ENCODE assay signal across 19 cellular contexts in the genomic region with DNA sequence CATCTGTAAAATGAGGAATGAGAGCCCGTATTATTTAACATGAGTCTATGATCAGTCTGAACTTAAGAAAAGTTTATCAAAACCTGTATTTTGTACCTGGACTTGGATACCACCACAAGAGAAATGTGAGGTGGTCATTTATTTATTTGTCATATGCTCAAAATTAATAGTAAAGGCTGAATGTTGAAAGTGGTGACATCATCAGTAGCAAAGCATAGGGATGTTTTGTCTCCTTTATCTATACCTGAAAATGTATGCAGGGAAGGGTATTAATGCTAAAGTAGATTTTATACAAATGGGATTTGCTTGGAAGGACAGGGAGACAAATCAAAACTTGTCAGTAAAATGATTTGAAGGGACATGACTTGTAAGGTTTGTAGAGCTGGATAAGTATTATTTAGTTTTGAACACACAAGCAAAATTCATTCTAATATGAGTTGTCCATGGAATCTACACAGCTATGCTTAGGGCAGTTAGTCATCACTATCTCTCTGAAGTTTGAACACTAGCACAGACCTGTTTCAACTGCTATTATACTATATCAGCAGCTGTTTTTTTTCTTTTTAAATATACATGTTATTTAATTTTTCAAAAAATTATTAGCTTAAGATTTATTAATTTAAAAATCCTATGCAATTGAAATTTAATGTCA. TPM values are rescaled to one million over a fixed set of nuclear protein-coding genes. Genes with fewer than 3 reads are reported as not detected.
DNase-seq lines count a peak whose midpoint lies in the region; ATAC-seq, FAIRE-seq and TF ChIP-seq lines count a peak whose summit lies in the region.
"Had no signal": no experiment of that assay in that cellular context is flagged by ENCODE, and none has a peak within 500 bp of the region (broad histone marks: within the 10 kb centered on the region; RNA-seq: fewer than 3 reads in every experiment).

No MANE protein-coding gene starts in this region.

- no peak overlapping the region for H3K27ac ChIP-seq in HepG2 (ENCODE audit: extremely low read length, insufficient read depth, low read length)
- H3K27ac ChIP-seq in right lobe of liver = no peak overlapping the region
- H3K27ac ChIP-seq in GM12878 (ENCODE audit: control insufficient read depth, insufficient read depth) = no peak overlapping the region
- H3K27ac ChIP-seq in foreskin keratinocyte = no peak overlapping the region
- H3K27ac ChIP-seq: A549, C4-2B, Peyer's patch had no signal

- H3K9me3 Mint-ChIP-seq in activated CD8-positive, alpha-beta T cell treated with anti-CD3 and anti-CD28 coated beads, Interleukin-2, amount 10 ng/mL, durations not matched to agents 7 days and 5 days (ENCODE audit: insufficient read depth) = no peaks in the 10 kb centered on the region
- no peaks in the 10 kb centered on the region for H3K9me3 Mint-ChIP-seq in nephron progenitor cell

- no TSS peak for BruUV-seq in HepG2 (replicated peaks; lab: Mats Ljungman, UMichigan)
- BruUV-seq in GM12878 (replicated peaks; lab: Mats Ljungman, UMichigan) = no TSS peak

- in situ Hi-C loops in HepG2 (cut with HindIII; ENCODE audit: extremely low pct_ligation_motif_present, low pct_unique_long_range_greater_than_20kb) = no loop called here
- in situ Hi-C loops in GM12878 (cut with MboI) = no loop called here

- H3K79me2 ChIP-seq in HepG2 (ENCODE audit: insufficient read depth, low read length) (no peaks in the 10 kb centered on the region), GM12878 (ENCODE audit: control insufficient read depth, insufficient read depth, low read length) (no peaks in the 10 kb centered on the region)

- TF ChIP-seq RAD21 in HepG2 (CRISPR knock-in tag; IDR thresholded peaks at IDR 0.05) = no peak
- TF ChIP-seq RAD21 in GM12878 (IDR thresholded peaks at IDR 0.05; ENCODE audit: insufficient read depth, low read depth, low read length) = no peak

- WGBS in HepG2 (ENCODE audit: low lambda C conversion rate) = 0% methylated on average over 1 of the region's 1 CpG
- 100% methylated on average over 1 of the region's 1 CpG for WGBS in right lobe of liver (ENCODE audit: insufficient coverage, low coverage, low lambda C conversion rate, missing lambda C conversion rate)
- 0% methylated on average over 1 of the region's 1 CpG for WGBS in GM12878 (ENCODE audit: insufficient coverage, insufficient replicate concordance, low lambda C conversion rate, missing lambda C conversion rate)

- H3K4me3 ChIP-seq in HepG2 (replicated peaks in 1 of 3; ENCODE audit: insufficient read depth in 1 of 3, low read depth in 2 of 3, low read length in 3 of 3) = no peak overlapping the region
- H3K4me3 ChIP-seq in right lobe of liver = no peak overlapping the region
- no peak overlapping the region for H3K4me3 ChIP-seq in GM12878
- H3K4me3 ChIP-seq: A549, Peyer's patch had no signal

- no peak overlapping the region for H3K27ac Mint-ChIP-seq in activated CD8-positive, alpha-beta T cell treated with anti-CD3 and anti-CD28 coated beads, Interleukin-2, amount 10 ng/mL, durations not matched to agents 7 days and 5 days
- no peak overlapping the region for H3K27ac Mint-ChIP-seq in nephron progenitor cell

- H3K4me3 Mint-ChIP-seq in activated CD8-positive, alpha-beta T cell treated with anti-CD3 and anti-CD28 coated beads, Interleukin-2, amount 10 ng/mL, durations not matched to agents 7 days and 5 days = no peak overlapping the region
- H3K4me3 Mint-ChIP-seq in nephron progenitor cell = no peak overlapping the region

- H3K4me2 ChIP-seq in HepG2 (ENCODE audit: low read depth, low read length) (no peak overlapping the region), GM12878 (ENCODE audit: control insufficient read depth, insufficient read depth) (no peak overlapping the region)
- H3K4me2 ChIP-seq: A549 had no signal

- SMC1A ChIA-PET in GM12878 (lab: Charles Lee; ENCODE audit: uncharacterized antibody, unreplicated experiment) = interaction anchor here (0.9 to 4.2 kb wide), 13 partner anchors 9 to 173 kb away, joined by 3 to 50 read pairs (median 5); no protein-coding TSS in a partner anchor

- H3K27me3 ChIP-seq in HepG2 (ENCODE audit: control insufficient read depth in 1 of 2, insufficient read depth in 2 of 2, low read length in 2 of 2) (no peaks in the 10 kb centered on the region), right lobe of liver (no peaks in the 10 kb centered on the region), GM12878 (replicated peaks in 1 of 2; ENCODE audit: control insufficient read depth in 2 of 2, insufficient read depth in 2 of 2, low read length in 1 of 2) (no peaks in the 10 kb centered on the region; a peak in 1 of 4 replicates), foreskin keratinocyte (no peaks in the 10 kb centered on the region)
- H3K27me3 ChIP-seq: Peyer's patch had no signal

- H3K4me1 Mint-ChIP-seq in activated CD8-positive, alpha-beta T cell treated with anti-CD3 and anti-CD28 coated beads, Interleukin-2, amount 10 ng/mL, durations not matched to agents 7 days and 5 days (ENCODE audit: low read depth) = peaks cover 2% of the 10 kb centered on the region
- no peaks in the 10 kb centered on the region for H3K4me1 Mint-ChIP-seq in nephron progenitor cell

- ATAC-seq in HepG2 (no peak), right lobe of liver (no peak), GM12878 (no peak), foreskin keratinocyte (peak; percentile 98), GM21526 (IDR thresholded peaks at IDR 0.05; ENCODE audit: low FRiP score, unreplicated experiment) (no peak)
- no peak for ATAC-seq in activated CD8-positive, alpha-beta T cell treated with anti-CD3 and anti-CD28 coated beads, Interleukin-2, amount 10 ng/mL, durations not matched to agents 7 days and 5 days
- ATAC-seq: A549 had no signal

- no peaks in the 10 kb centered on the region for H3K9me3 ChIP-seq in HepG2 (ENCODE audit: low read length)
- no peaks in the 10 kb centered on the region for H3K9me3 ChIP-seq in right lobe of liver
- no peaks in the 10 kb centered on the region for H3K9me3 ChIP-seq in GM12878 (replicated peaks; ENCODE audit: control insufficient read depth, insufficient read depth, low read length)
- H3K9me3 ChIP-seq: A549, Peyer's patch had no signal

- H3K36me3 Mint-ChIP-seq in activated CD8-positive, alpha-beta T cell treated with anti-CD3 and anti-CD28 coated beads, Interleukin-2, amount 10 ng/mL, durations not matched to agents 7 days and 5 days (ENCODE audit: low read depth) = no peaks in the 10 kb centered on the region
- H3K36me3 Mint-ChIP-seq in nephron progenitor cell (ENCODE audit: low read depth) = no peaks in the 10 kb centered on the region

- POLR2A ChIA-PET in HepG2 (lab: Yijun Ruan, JAX) (no interaction called here), GM12878 (lab: Charles Lee) (interaction anchor here (1.1 to 2.9 kb wide), 2 partner anchors 15 to 46 kb away, joined by 3 to 16 read pairs; no protein-coding TSS in a partner anchor)
- POLR2A ChIA-PET in activated CD8-positive, alpha-beta T cell treated with anti-CD3 and anti-CD28 coated beads, Interleukin-2, amount 10 ng/mL, durations not matched to agents 7 days and 5 days (lab: Charles Lee) = no interaction called here

- no peaks in the 10 kb centered on the region for H3K4me1 ChIP-seq in HepG2 (ENCODE audit: insufficient read depth, low read length)
- H3K4me1 ChIP-seq in right lobe of liver = no peaks in the 10 kb centered on the region
- H3K4me1 ChIP-seq in GM12878 (ENCODE audit: control insufficient read depth, insufficient read depth, low read length) = no peaks in the 10 kb centered on the region
- H3K4me1 ChIP-seq in foreskin keratinocyte = peaks cover 5% of the 10 kb centered on the region
- H3K4me1 ChIP-seq: A549, Peyer's patch had no signal

- intact Hi-C loops in HepG2 (cut with micrococcal nuclease; ENCODE audit: unreplicated experiment) (no loop called here), right lobe of liver (cut with DNase I) (no loop called here), GM12878 (cut with micrococcal nuclease; ENCODE audit: unreplicated experiment) (no loop called here)

- DNase-seq in HepG2 (ENCODE audit: low spot score) (no peak), right lobe of liver (no peak), GM12878 (ENCODE audit: low read depth, low spot score) (no peak), foreskin keratinocyte (peak in 1 of 2 donors; percentile 79), NCI-H1092 treated with DMSO at 0.1 percent for 48 hours (lab: John Stamatoyannopoulos, UW) (no peak), nephron progenitor cell (no peak)
- DNase-seq in activated CD8-positive, alpha-beta T cell treated with anti-CD3 and anti-CD28 coated beads, Interleukin-2, amount 10 ng/mL, durations not matched to agents 7 days and 5 days = no peak
- DNase-seq: DMS153, GOT3, NCI-H1417 treated with DMSO at 0.1 percent for 48 hours, NCI-H2029, NCI-H2171 treated with DMSO at 0.1 percent for 48 hours, NCI-H510A, Peyer's patch, SHP77 treated with DMSO at 0.1 percent for 48 hours had no signal

- no peaks in the 10 kb centered on the region for H4K20me1 ChIP-seq in HepG2 (ENCODE audit: insufficient read depth, low read length)
- no peaks in the 10 kb centered on the region for H4K20me1 ChIP-seq in GM12878 (ENCODE audit: control insufficient read depth, insufficient read depth)

- FAIRE-seq in HepG2 (lab: Jason Lieb, UNC) (no peak), GM12878 (lab: Jason Lieb, UNC) (no peak)
- FAIRE-seq: A549 had no signal

- RAD21 ChIA-PET in GM12878 (lab: Charles Lee; ENCODE audit: unreplicated experiment) = interaction anchor here (0.6 to 1.8 kb wide), 11 partner anchors 8 to 154 kb away, joined by 3 to 8 read pairs (median 3); a partner anchor contains a TSS

- H2AFZ ChIP-seq in HepG2 (ENCODE audit: low read length) (no peak overlapping the region), GM12878 (ENCODE audit: control insufficient read depth, low read depth, low read length) (no peak overlapping the region)

- TF ChIP-seq CTCF in HepG2 (CRISPR knock-in tag; IDR thresholded peaks at IDR 0.05) = no peak
- no peak for TF ChIP-seq CTCF in right lobe of liver (IDR thresholded peaks at IDR 0.05)
- TF ChIP-seq CTCF in GM12878 (IDR thresholded peaks at IDR 0.05 in 2 of 3, conservative IDR thresholded peaks at IDR 0.05 in 1 of 3; ENCODE audit: control insufficient read depth in 2 of 3, extremely low read depth in 1 of 3, insufficient read depth in 1 of 3, low read depth in 3 of 3, low read length in 3 of 3) = no peak
- TF ChIP-seq CTCF in foreskin keratinocyte (conservative IDR thresholded peaks at IDR 0.05) = no peak
- TF ChIP-seq CTCF in nephron progenitor cell (IDR thresholded peaks at IDR 0.05) = no peak

- H3K9ac ChIP-seq in HepG2 (ENCODE audit: insufficient read depth, low read depth, low read length) (no peak overlapping the region), GM12878 (ENCODE audit: control insufficient read depth, insufficient read depth, low read length) (no peak overlapping the region)

- CTCF ChIA-PET in HepG2 (lab: Yijun Ruan, JAX; ENCODE audit: low intra/inter-chr PET ratio, low total read pairs) (no interaction called here), GM12878 (lab: Yijun Ruan, JAX) (interaction anchor here (0.7 to 1.6 kb wide), 2 partner anchors 10 to 85 kb away, joined by 3 to 5 read pairs; no protein-coding TSS in a partner anchor)
- CTCF ChIA-PET in activated CD8-positive, alpha-beta T cell treated with anti-CD3 and anti-CD28 coated beads, Interleukin-2, amount 10 ng/mL, durations not matched to agents 7 days and 5 days (lab: Charles Lee) = no interaction called here

- peaks cover 4% of the 10 kb centered on the region for H3K27me3 Mint-ChIP-seq in activated CD8-positive, alpha-beta T cell treated with anti-CD3 and anti-CD28 coated beads, Interleukin-2, amount 10 ng/mL, durations not matched to agents 7 days and 5 days (ENCODE audit: low read depth)
- no peaks in the 10 kb centered on the region for H3K27me3 Mint-ChIP-seq in nephron progenitor cell (ENCODE audit: low read depth, poor library complexity)

- TF ChIP-seq EP300 in HepG2 (IDR thresholded peaks at IDR 0.05; ENCODE audit: low read depth in 2 of 2, low read length in 2 of 2) (no peak), HepG2 (CRISPR knock-in tag; IDR thresholded peaks at IDR 0.05; ENCODE audit: borderline replicate concordance) (no peak), GM12878 (IDR thresholded peaks at IDR 0.05; ENCODE audit: borderline replicate concordance in 1 of 2, control insufficient read depth in 1 of 2, low read depth in 2 of 2, low read length in 2 of 2) (no peak)

- H3K36me3 ChIP-seq in HepG2 (replicated peaks in 1 of 2; ENCODE audit: control insufficient read depth in 1 of 2, insufficient read depth in 2 of 2, low read length in 2 of 2) = no peaks in the 10 kb centered on the region
- H3K36me3 ChIP-seq in right lobe of liver = no peaks in the 10 kb centered on the region
- H3K36me3 ChIP-seq in GM12878 (ENCODE audit: control insufficient read depth in 2 of 2, insufficient read depth in 2 of 2, low read length in 1 of 2) = no peaks in the 10 kb centered on the region
- H3K36me3 ChIP-seq: Peyer's patch had no signal

- TF ChIP-seq POLR2A in HepG2 (IDR thresholded peaks at IDR 0.05; ENCODE audit: insufficient read depth in 1 of 2, low read depth in 2 of 2, low read length in 2 of 2) (no peak), right lobe of liver (IDR thresholded peaks at IDR 0.05) (no peak), GM12878 (IDR thresholded peaks at IDR 0.05; ENCODE audit: low read depth, low read length) (no peak)

RNA-seq across cellular contexts. Expression of a gene that starts 52.4 kb away (rescaled TPM):
- not detected in 2 replicates for total RNA-seq in HepG2 (2016; rRNA removed; fragmentation: Illumina TruSeq; extraction: Trizol)
- total RNA-seq in HepG2 (2016; cell fraction: cytosol; rRNA removed; fragmentation: Illumina TruSeq; extraction: Trizol; ENCODE audit: low read depth) = not detected in 2 replicates
- total RNA-seq in HepG2 (2016; cell fraction: insoluble cytoplasmic fraction; rRNA removed; fragmentation: Illumina TruSeq; extraction: Trizol) = not detected in 2 replicates
- not detected in 2 replicates for total RNA-seq in HepG2 (2016; cell fraction: membrane; rRNA removed; fragmentation: Illumina TruSeq; extraction: Trizol)
- total RNA-seq in HepG2 (2016; cell fraction: nucleus; rRNA removed; fragmentation: Illumina TruSeq; extraction: Trizol) = not detected in 2 replicates
- not detected in 2 replicates for polyA plus RNA-seq in HepG2 (2011; rRNA removed)
- not detected in 2 replicates for polyA plus RNA-seq in HepG2 (2011; cell fraction: cytosol; rRNA removed)
- polyA plus RNA-seq in HepG2 (2011; cell fraction: nucleus; rRNA removed) = 0.07 TPM in 1 of 2 replicates, not detected in the other
- polyA plus RNA-seq in HepG2 (2012) = not detected in 2 replicates
- not detected in 2 replicates for polyA plus RNA-seq in HepG2 (2016; cell fraction: cytosol; fragmentation: Illumina TruSeq; extraction: Trizol; ENCODE audit: low read depth)
- not detected in 2 replicates for polyA plus RNA-seq in HepG2 (2016; cell fraction: insoluble cytoplasmic fraction; fragmentation: Illumina TruSeq; extraction: Trizol; ENCODE audit: low read depth)
- polyA plus RNA-seq in HepG2 (2016; cell fraction: membrane; fragmentation: Illumina TruSeq; extraction: Trizol; ENCODE audit: low read depth) = not detected in 2 replicates
- not detected in 2 replicates for polyA plus RNA-seq in HepG2 (2016; cell fraction: nucleus; fragmentation: Illumina TruSeq; extraction: Trizol; ENCODE audit: insufficient read depth, low read depth)
- polyA minus RNA-seq in HepG2 (2011; rRNA and poly(A)+ RNA removed; ENCODE audit: low replicate concordance) = 0.14 TPM in 1 of 2 replicates, not detected in the other
- polyA minus RNA-seq in HepG2 (2011; cell fraction: cytosol; rRNA and poly(A)+ RNA removed) = not detected in 2 replicates
- not detected in 2 replicates for polyA minus RNA-seq in HepG2 (2011; cell fraction: nucleus; rRNA and poly(A)+ RNA removed)
- total RNA-seq in right lobe of liver = 1 to 10 TPM; 3.7 to 7.8 (median 6.5) TPM
- 36.6 and 36.9 TPM in 2 replicates for total RNA-seq in GM12878 (2013; cell fraction: nucleolus; rRNA removed)
- total RNA-seq in GM12878 (2014; rRNA removed) = 0.51 and 0.76 TPM in 2 replicates
- 0.74 and 0.98 TPM in 2 replicates for total RNA-seq in GM12878 (2014; rRNA removed; fragmentation: Illumina TruSeq; extraction: Trizol)
- 0.46 and 0.48 TPM in 2 replicates for total RNA-seq in GM12878 (2021)
- polyA plus RNA-seq in GM12878 (2011; ENCODE audit: low read depth) = 0.13 TPM
- polyA plus RNA-seq in GM12878 (2011; rRNA removed) = 22.6 and 24.3 TPM in 2 replicates
- polyA plus RNA-seq in GM12878 (2011; cell fraction: cytosol; rRNA removed) = 15.3 and 16.9 TPM in 2 replicates
- polyA plus RNA-seq in GM12878 (2011; cell fraction: nucleus; rRNA removed) = 15.6 and 16.6 TPM in 2 replicates
- polyA plus RNA-seq in GM12878 (2012) = 0.20 and 0.38 TPM in 2 replicates
- 0.54 and 0.87 TPM in 2 replicates for polyA plus RNA-seq in GM12878 (2014; fragmentation: Illumina TruSeq; extraction: Trizol)
- polyA plus RNA-seq in GM12878 (2014; fragmentation: Nextera tagmentation; extraction: Ambion mirVana) = 1 to 10 TPM in 1 of 2 experiments, under 1 TPM in 1; 0.57 to 1.1 TPM
- 0.50 and 0.60 TPM in 2 replicates for polyA plus RNA-seq in GM12878 (2014; rRNA removed)
- polyA plus RNA-seq in GM12878 (2016; fragmentation: Nextera tagmentation; extraction: Ambion mirVana) = 1 to 10 TPM in 1 of 2 experiments, under 1 TPM in 1; 0.44 to 1.0 TPM
- polyA minus RNA-seq in GM12878 (2011; rRNA and poly(A)+ RNA removed) = 49.1 and 54.0 TPM in 2 replicates
- 10.7 and 12.0 TPM in 2 replicates for polyA minus RNA-seq in GM12878 (2011; cell fraction: cytosol; rRNA and poly(A)+ RNA removed)
- 16.9 and 20.4 TPM in 2 replicates for polyA minus RNA-seq in GM12878 (2011; cell fraction: nucleus; rRNA and poly(A)+ RNA removed)
- 0.11 TPM in 1 of 2 replicates, not detected in the other for total RNA-seq in foreskin keratinocyte
- polyA plus RNA-seq in foreskin keratinocyte = 0.08 TPM in 1 of 2 replicates, not detected in the other
- total RNA-seq in activated CD8-positive, alpha-beta T cell treated with anti-CD3 and anti-CD28 coated beads, Interleukin-2, amount 10 ng/mL, durations not matched to agents 7 days and 5 days = under 1 TPM; 0.21 to 0.24 TPM
- total RNA-seq: LHCN-M2 had no signal
- polyA plus RNA-seq: A549 had no signal
